In the genomic region with DNA sequence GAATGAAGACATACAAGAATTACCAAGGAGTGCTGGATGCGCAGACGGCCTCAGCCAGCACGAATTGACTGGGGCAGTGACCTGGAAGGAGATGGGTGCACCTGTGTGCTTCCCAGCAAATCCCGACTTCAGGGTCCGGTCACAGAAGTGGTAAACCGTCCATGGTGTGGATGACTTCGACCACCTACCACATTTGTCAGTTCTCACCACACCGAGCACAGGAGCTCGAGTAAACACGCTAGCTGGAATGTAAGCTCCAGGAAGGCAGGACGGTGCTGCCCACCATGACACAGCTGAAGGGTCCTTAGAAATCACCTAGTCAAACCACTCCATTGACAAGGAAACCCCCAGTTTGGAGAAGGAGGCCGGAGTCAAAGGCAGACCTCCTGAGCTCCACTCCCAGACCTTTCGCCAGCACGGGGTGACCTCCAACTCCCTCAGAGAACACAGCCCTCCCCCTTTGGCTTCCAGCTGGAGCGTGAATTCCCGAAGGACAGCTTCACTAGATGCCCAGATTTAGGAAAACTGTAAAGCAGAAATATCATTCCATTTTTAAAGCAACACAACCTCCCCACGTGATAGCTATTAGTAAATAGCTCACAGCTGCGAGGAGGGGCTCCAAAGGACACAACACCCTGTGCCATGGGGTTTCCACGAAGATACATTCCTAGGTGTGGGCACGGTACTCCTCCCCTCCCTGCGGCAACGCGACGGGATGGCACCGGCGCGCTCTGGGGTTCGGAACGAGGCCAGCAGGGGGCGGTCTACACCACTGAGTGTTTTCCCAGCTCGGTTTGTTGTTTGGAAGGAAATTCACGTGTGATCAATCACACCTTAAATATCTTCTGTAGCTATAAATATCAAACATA, we compare ENCODE assay signal across 8 cellular contexts. TPM values are rescaled to one million over a fixed set of nuclear protein-coding genes. Genes with fewer than 3 reads are reported as not detected.
DNase-seq lines count a peak whose midpoint lies in the region; ATAC-seq and TF ChIP-seq lines count a peak whose summit lies in the region.

No MANE protein-coding gene starts in this region.

- no peak overlapping the region for H3K27ac Mint-ChIP-seq in activated CD4-positive, alpha-beta memory T cell treated with anti-CD3 and anti-CD28 coated beads for 36 hours

- peak; percentile 81 for TF ChIP-seq CTCF in GM10266 (IDR thresholded peaks at IDR 0.05; ENCODE audit: control insufficient read depth, insufficient read depth, low read depth, missing control alignments)

- no peaks in the 10 kb centered on the region for H3K9me3 Mint-ChIP-seq in activated CD4-positive, alpha-beta memory T cell treated with anti-CD3 and anti-CD28 coated beads for 36 hours

- no peak overlapping the region for H3K4me3 Mint-ChIP-seq in activated CD4-positive, alpha-beta memory T cell treated with anti-CD3 and anti-CD28 coated beads for 36 hours

- POLR2A ChIA-PET in activated CD4-positive, alpha-beta memory T cell treated with anti-CD3 and anti-CD28 coated beads for 36 hours (lab: Charles Lee) = no interaction called here

- intact Hi-C loops in activated CD4-positive, alpha-beta memory T cell treated with anti-CD3 and anti-CD28 coated beads for 36 hours (cut with micrococcal nuclease) = loop anchor here (5.0 to 10.0 kb wide), 2 partner anchors 72 to 380 kb away; no protein-coding TSS in a partner anchor

- H3K27me3 Mint-ChIP-seq in activated CD4-positive, alpha-beta memory T cell treated with anti-CD3 and anti-CD28 coated beads for 36 hours = peaks cover 27% of the 10 kb centered on the region

- peak; percentile 67 for DNase-seq in GM10266 (ENCODE audit: extremely low spot score)
- peak; percentile 20 for DNase-seq in M059J (ENCODE audit: low read depth)
- DNase-seq in activated CD4-positive, alpha-beta memory T cell treated with anti-CD3 and anti-CD28 coated beads for 36 hours = peak; percentile 64
- peak; percentile 48 for DNase-seq in myocyte (ENCODE audit: low read depth)
- DNase-seq in stromal cell of bone marrow (ENCODE audit: low read depth) = peak; percentile 8
- DNase-seq in effector CD4-positive, alpha-beta T cell = no peak

- peaks cover 5% of the 10 kb centered on the region for H3K4me1 Mint-ChIP-seq in activated CD4-positive, alpha-beta memory T cell treated with anti-CD3 and anti-CD28 coated beads for 36 hours (ENCODE audit: low read depth)

- CTCF ChIA-PET in activated CD4-positive, alpha-beta memory T cell treated with anti-CD3 and anti-CD28 coated beads for 36 hours (lab: Charles Lee) = interaction anchor here (0.6 to 5.0 kb wide), 18 partner anchors 11 to 384 kb away, joined by 3 to 33 read pairs (median 4); no protein-coding TSS in a partner anchor

- H3K36me3 Mint-ChIP-seq in activated CD4-positive, alpha-beta memory T cell treated with anti-CD3 and anti-CD28 coated beads for 36 hours = no peaks in the 10 kb centered on the region

- ATAC-seq in esophagus mucosa = peak; percentile 85
- no peak for ATAC-seq in HG02623 (IDR thresholded peaks at IDR 0.05; ENCODE audit: unreplicated experiment)

RNA-seq across cellular contexts. Expression of a gene that starts 34.1 kb away (rescaled TPM):
- total RNA-seq in M059J (2014; rRNA removed; shearing (Covaris generic)) = 0.02 and 0.15 TPM in 2 replicates
- under 1 TPM in 1 of 2 experiments, not detected in 1; 0.12 TPM for total RNA-seq in activated CD4-positive, alpha-beta memory T cell treated with anti-CD3 and anti-CD28 coated beads for 36 hours
- total RNA-seq in esophagus mucosa (8.8 TPM), myocyte (0.36 and 1.2 TPM in 2 replicates)
- 0.58 TPM for polyA plus RNA-seq in myocyte (2012)

RNA-seq across cellular contexts. Expression of a gene that starts 45.6 kb away (rescaled TPM):
- not detected in 2 replicates for total RNA-seq in M059J (2014; rRNA removed; shearing (Covaris generic))
- not detected for total RNA-seq in activated CD4-positive, alpha-beta memory T cell treated with anti-CD3 and anti-CD28 coated beads for 36 hours
- total RNA-seq in esophagus mucosa = not detected
- not detected in 2 replicates for total RNA-seq in myocyte
- not detected for polyA plus RNA-seq in myocyte (2012)
